In the genomic region with DNA sequence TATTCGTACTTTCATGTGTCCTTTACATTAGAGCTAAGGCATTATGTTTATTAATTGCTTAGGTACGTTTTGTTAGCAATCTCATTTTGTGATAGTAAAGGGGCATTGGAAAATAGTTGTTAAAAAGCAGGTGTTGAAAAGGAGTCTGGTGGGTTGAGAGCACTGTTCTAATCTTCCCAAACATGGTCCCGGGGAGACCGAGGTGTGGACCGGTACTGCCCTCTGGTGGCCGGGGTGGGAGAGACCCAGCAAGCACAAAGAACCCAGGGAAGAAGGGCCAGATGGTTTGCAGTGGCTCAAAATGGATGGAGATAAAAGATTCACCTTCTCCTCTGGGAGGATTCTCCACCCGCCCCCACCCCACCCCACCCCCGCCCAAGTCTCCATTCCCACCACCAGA, we compare ENCODE assay signal across 8 cellular contexts. TPM values are rescaled to one million over a fixed set of nuclear protein-coding genes. Genes with fewer than 3 reads are reported as not detected.
DNase-seq lines count a peak whose midpoint lies in the region; ATAC-seq and TF ChIP-seq lines count a peak whose summit lies in the region.

No MANE protein-coding gene starts in this region.

- H3K36me3 ChIP-seq in RWPE2 (ENCODE audit: low read depth) (peaks cover 24% of the 10 kb centered on the region), uterus (no peaks in the 10 kb centered on the region)

- TF ChIP-seq CTCF in RWPE2 (IDR thresholded peaks at IDR 0.05; ENCODE audit: poor library complexity, severe bottlenecking) = peak; percentile 74
- peak; percentile 37 to 44 (median 39) for TF ChIP-seq CTCF in uterus (IDR thresholded peaks at IDR 0.05)

- H3K27ac ChIP-seq in RWPE2 (ENCODE audit: poor library complexity, severe bottlenecking) = no peak overlapping the region
- no peak overlapping the region for H3K27ac ChIP-seq in uterus

- no peaks in the 10 kb centered on the region for H3K27me3 ChIP-seq in RWPE2 (ENCODE audit: insufficient read depth, poor library complexity, severe bottlenecking)
- H3K27me3 ChIP-seq in uterus = no peaks in the 10 kb centered on the region

- H3K4me1 ChIP-seq in RWPE2 (ENCODE audit: insufficient read depth, poor library complexity, severe bottlenecking) = no peaks in the 10 kb centered on the region
- H3K4me1 ChIP-seq in uterus = no peaks in the 10 kb centered on the region

- intact Hi-C loops in uterus (cut with DNase I; ENCODE audit: low total_unique reads) = no loop called here

- ATAC-seq in HG03442 (IDR thresholded peaks at IDR 0.05; ENCODE audit: unreplicated experiment) = peak; percentile 62
- ATAC-seq in RWPE2 (ENCODE audit: low read depth) = peak; percentile 57; the same call in 2 of the 3 replicates

- no peak for TF ChIP-seq POLR2A in uterus (IDR thresholded peaks at IDR 0.05)

- H3K9me3 ChIP-seq in RWPE2 (ENCODE audit: severe bottlenecking) (no peaks in the 10 kb centered on the region), uterus (no peaks in the 10 kb centered on the region)

- DNase-seq in NCI-H2107 treated with DMSO at 0.1 percent for 48 hours (lab: John Stamatoyannopoulos, UW; ENCODE audit: unreplicated experiment) (peak; percentile 38), NCI-H2107 (lab: John Stamatoyannopoulos, UW) (no peak), RWPE2 (ENCODE audit: low spot score) (no peak), germinal center (ENCODE audit: low spot score) (peak; percentile 76), pons (ENCODE audit: low spot score) (peak; percentile 22), uterus (peak; percentile 27 to 41)
- peak; percentile 90 for DNase-seq in activated effector memory CD4-positive, alpha-beta T cell treated with anti-CD3 and anti-CD28 coated beads, Interleukin-2, amount 50 U/mL, for 16 hours

- H3K4me3 ChIP-seq in RWPE2 (ENCODE audit: severe bottlenecking) (no peak overlapping the region), uterus (no peak overlapping the region)

RNA-seq across cellular contexts. Expression of a gene that starts 26.1 kb away (rescaled TPM):
- 1 to 10 TPM in 3 of 4 donors, not detected in 1; 2.6 to 5.5 (median 4.0) TPM for total RNA-seq in uterus

RNA-seq across cellular contexts. Expression of a gene that starts 58.7 kb away (rescaled TPM):
- total RNA-seq in uterus = 100 to 1,000 TPM in 2 of 4 donors, 10 to 100 TPM in 2; 66.8 to 155 (median 98.1) TPM

Comparison
In these comparisons a context has a peak if more than half of its experiments do, and no peak if none do; other contexts are left out.
1. DNase-seq: peak in NCI-H2107 treated with DMSO at 0.1 percent for 48 hours (single experiment), activated effector memory CD4-positive, alpha-beta T cell treated with anti-CD3 and anti-CD28 coated beads, Interleukin-2, amount 50 U/mL, for 16 hours (single experiment), germinal center (single experiment), pons (single experiment) and uterus (2 of 2); none in NCI-H2107 (single experiment) and RWPE2 (single experiment).